In genomic region chr6:156877126-156877863, GRCh38 we compare ENCODE assay signal across 31 cellular contexts.
DNase-seq lines count a peak whose midpoint lies in the region; ATAC-seq, FAIRE-seq and TF ChIP-seq lines count a peak whose summit lies in the region.
"Had no signal": no experiment of that assay in that cellular context is flagged by ENCODE, and none has a peak within 500 bp of the region (broad histone marks: within the 10 kb centered on the region; RNA-seq: fewer than 3 reads in every experiment).

No MANE protein-coding gene starts in this region.

- H3K4me1 ChIP-seq in liver (ENCODE audit: control insufficient read depth in 4 of 4, insufficient read depth in 4 of 4, low read length in 3 of 4), result peaks cover 3 to 15% (median 10%) of the 10 kb centered on the region in 4 donors
- peaks cover 9% of the 10 kb centered on the region for H3K4me1 ChIP-seq in HepG2 (ENCODE audit: insufficient read depth, low read length)
- peaks cover 79% of the 10 kb centered on the region for H3K4me1 ChIP-seq in psoas muscle

- in situ Hi-C loops in HepG2 (cut with HindIII; ENCODE audit: extremely low pct_ligation_motif_present, low pct_unique_long_range_greater_than_20kb), result loop anchor here (25.0 kb wide), 1 partner anchor 315 kb away; no protein-coding TSS in a partner anchor

- no peaks in the 10 kb centered on the region for H3K27me3 ChIP-seq in liver (ENCODE audit: control insufficient read depth in 4 of 4, insufficient read depth in 4 of 4, low read length in 3 of 4)
- no peaks in the 10 kb centered on the region for H3K27me3 ChIP-seq in HepG2 (ENCODE audit: control insufficient read depth in 1 of 2, insufficient read depth in 2 of 2, low read length in 2 of 2)
- no peaks in the 10 kb centered on the region for H3K27me3 ChIP-seq in psoas muscle (ENCODE audit: insufficient read depth in 3 of 3, low read length in 2 of 3)
- H3K27me3 ChIP-seq: hepatocyte, SJCRH30, suprapubic skin had no signal

- POLR2A ChIA-PET in HepG2 (lab: Yijun Ruan, JAX), result no interaction called here

- H3K4me1 Mint-ChIP-seq in glutamatergic neuron (ENCODE audit: low read depth, unreplicated experiment), result peaks cover 63% of the 10 kb centered on the region
- H3K4me1 Mint-ChIP-seq in activated naive CD8-positive, alpha-beta T cell treated with anti-CD3 and anti-CD28 coated beads, Interleukin-2, amount 50 U/mL, for 24 hours, result peaks cover 58% of the 10 kb centered on the region

- no peak overlapping the region for H2AFZ ChIP-seq in HepG2 (ENCODE audit: low read length)
- H2AFZ ChIP-seq: hepatocyte had no signal

- H3K27ac Mint-ChIP-seq in glutamatergic neuron (ENCODE audit: unreplicated experiment), result peak overlapping the region; percentile 4
- H3K27ac Mint-ChIP-seq in activated naive CD8-positive, alpha-beta T cell treated with anti-CD3 and anti-CD28 coated beads, Interleukin-2, amount 50 U/mL, for 24 hours, result no peak overlapping the region
- H3K27ac Mint-ChIP-seq: activated CD4-positive, alpha-beta T cell treated with anti-CD3 and anti-CD28 coated beads, Interleukin-2, amount 10 ng/mL, durations not matched to agents 24 days and 14 days; stimulated activated memory B cell treated with anti-CD40 and anti-IgM and Interleukin-4, amounts not matched to agents 10 μg/mL and 1 μg/mL and 100 μg/mL, for 72 hours had no signal

- H3K4me3 Mint-ChIP-seq in glutamatergic neuron (ENCODE audit: unreplicated experiment), result no peak overlapping the region
- no peak overlapping the region for H3K4me3 Mint-ChIP-seq in activated naive CD8-positive, alpha-beta T cell treated with anti-CD3 and anti-CD28 coated beads, Interleukin-2, amount 50 U/mL, for 24 hours
- H3K4me3 Mint-ChIP-seq: activated CD4-positive, alpha-beta T cell treated with anti-CD3 and anti-CD28 coated beads, Interleukin-2, amount 10 ng/mL, durations not matched to agents 24 days and 14 days; stimulated activated memory B cell treated with anti-CD40 and anti-IgM and Interleukin-4, amounts not matched to agents 10 μg/mL and 1 μg/mL and 100 μg/mL, for 72 hours had no signal

- H3K79me2 ChIP-seq in HepG2 (ENCODE audit: insufficient read depth, low read length), result peaks cover 86% of the 10 kb centered on the region

- H3K9ac ChIP-seq in liver (ENCODE audit: low read depth in 1 of 2, low read length in 2 of 2), result no peak overlapping the region
- H3K9ac ChIP-seq in HepG2 (ENCODE audit: insufficient read depth, low read depth, low read length), result no peak overlapping the region

- no peak for DNase-seq in HepG2 (ENCODE audit: low spot score)
- DNase-seq in glutamatergic neuron, result no peak
- peak; percentile 40 to 70 for DNase-seq in psoas muscle
- no peak for DNase-seq in activated naive CD8-positive, alpha-beta T cell treated with anti-CD3 and anti-CD28 coated beads, Interleukin-2, amount 50 U/mL, for 24 hours
- no peak for DNase-seq in NOMO-1 treated with DMSO at 0.1 percent for 48 hours (lab: John Stamatoyannopoulos, UW; ENCODE audit: unreplicated experiment)
- DNase-seq: activated CD4-positive, alpha-beta T cell treated with anti-CD3 and anti-CD28 coated beads, Interleukin-2, amount 10 ng/mL, durations not matched to agents 24 days and 14 days; activated CD8-positive, alpha-beta memory T cell treated with anti-CD3 and anti-CD28 coated beads for 24 hours; activated effector memory CD4-positive, alpha-beta T cell treated with anti-CD3 and anti-CD28 coated beads, Interleukin-2, amount 50 U/mL, for 16 hours; activated T-cell treated with anti-CD3 and anti-CD28 coated beads for 4 hours; CD4-positive, alpha-beta memory T cell; cerebellar nuclear complex; foreskin melanocyte; left cardiac atrium; mesendoderm; NCI-H146; NCI-H2107; NCI-H345; NCI-H69; posterior cingulate gyrus; SJCRH30; SW 1271; T-helper 9 cell had no signal

- H3K4me3 ChIP-seq in liver (ENCODE audit: low read depth in 1 of 3, low read length in 3 of 3), result no peak overlapping the region
- no peak overlapping the region for H3K4me3 ChIP-seq in HepG2 (replicated peaks in 1 of 3; ENCODE audit: insufficient read depth in 1 of 3, low read depth in 2 of 3, low read length in 3 of 3)
- H3K4me3 ChIP-seq in psoas muscle, result no peak overlapping the region
- H3K4me3 ChIP-seq: hepatocyte, SJCRH30, suprapubic skin had no signal

- H3K27me3 Mint-ChIP-seq in glutamatergic neuron (ENCODE audit: unreplicated experiment), result peaks cover 11% of the 10 kb centered on the region
- no peaks in the 10 kb centered on the region for H3K27me3 Mint-ChIP-seq in activated naive CD8-positive, alpha-beta T cell treated with anti-CD3 and anti-CD28 coated beads, Interleukin-2, amount 50 U/mL, for 24 hours
- H3K27me3 Mint-ChIP-seq: activated CD4-positive, alpha-beta T cell treated with anti-CD3 and anti-CD28 coated beads, Interleukin-2, amount 10 ng/mL, durations not matched to agents 24 days and 14 days; CD4-positive, alpha-beta memory T cell; IgD-negative memory B cell; stimulated activated memory B cell treated with anti-CD40 and anti-IgM and Interleukin-4, amounts not matched to agents 10 μg/mL and 1 μg/mL and 100 μg/mL, for 72 hours had no signal

- H4K20me1 ChIP-seq in HepG2 (ENCODE audit: insufficient read depth, low read length), result peaks cover 18% of the 10 kb centered on the region; the same call in 1 of the 2 replicates

- no peaks in the 10 kb centered on the region for H3K36me3 Mint-ChIP-seq in glutamatergic neuron (ENCODE audit: unreplicated experiment)
- H3K36me3 Mint-ChIP-seq in activated naive CD8-positive, alpha-beta T cell treated with anti-CD3 and anti-CD28 coated beads, Interleukin-2, amount 50 U/mL, for 24 hours (ENCODE audit: low read depth), result peaks cover 10% of the 10 kb centered on the region

- H3K27ac ChIP-seq in liver (ENCODE audit: low read depth in 1 of 2, low read length in 2 of 2) (peak overlapping the region; percentile 2 to 43), HepG2 (ENCODE audit: extremely low read length, insufficient read depth, low read length) (no peak overlapping the region), psoas muscle (peak overlapping the region; percentile 7)
- H3K27ac ChIP-seq: hepatocyte, SJCRH30, suprapubic skin, VCaP had no signal

- H3K9me3 Mint-ChIP-seq in glutamatergic neuron (ENCODE audit: unreplicated experiment), result peaks cover 15% of the 10 kb centered on the region
- no peaks in the 10 kb centered on the region for H3K9me3 Mint-ChIP-seq in activated naive CD8-positive, alpha-beta T cell treated with anti-CD3 and anti-CD28 coated beads, Interleukin-2, amount 50 U/mL, for 24 hours
- H3K9me3 Mint-ChIP-seq: activated CD4-positive, alpha-beta T cell treated with anti-CD3 and anti-CD28 coated beads, Interleukin-2, amount 10 ng/mL, durations not matched to agents 24 days and 14 days; IgD-negative memory B cell; stimulated activated memory B cell treated with anti-CD40 and anti-IgM and Interleukin-4, amounts not matched to agents 10 μg/mL and 1 μg/mL and 100 μg/mL, for 72 hours had no signal

- WGBS in liver, result 52% methylated on average over 10 of the region's 10 CpGs
- WGBS in HepG2 (ENCODE audit: low lambda C conversion rate), result 98% methylated on average over 10 of the region's 10 CpGs
- 41 to 65% (median 45%) methylated on average over 10 of the region's 10 CpGs for WGBS in psoas muscle, 3 donors

- no TSS peak for BruUV-seq in HepG2 (replicated peaks; lab: Mats Ljungman, UMichigan)

- ATAC-seq in HepG2 (no peak), psoas muscle (peak; percentile 37 to 67 (median 40)), GM19395 (IDR thresholded peaks at IDR 0.05; ENCODE audit: unreplicated experiment) (no peak)
- ATAC-seq in activated naive CD8-positive, alpha-beta T cell treated with anti-CD3 and anti-CD28 coated beads, Interleukin-2, amount 50 U/mL, for 24 hours, result no peak
- ATAC-seq: esophagus mucosa; stimulated activated memory B cell treated with anti-CD40 and anti-IgM and Interleukin-4, amounts not matched to agents 10 μg/mL and 1 μg/mL and 100 μg/mL, for 72 hours had no signal

- CTCF ChIA-PET in HepG2 (lab: Yijun Ruan, JAX; ENCODE audit: low intra/inter-chr PET ratio, low total read pairs), result no interaction called here

- TF ChIP-seq CTCF in liver (IDR thresholded peaks at IDR 0.05; ENCODE audit: low read depth, low read length, missing input control) (no peak), HepG2 (CRISPR knock-in tag; IDR thresholded peaks at IDR 0.05) (no peak), glutamatergic neuron (IDR thresholded peaks at IDR 0.05; ENCODE audit: partially characterized antibody, unreplicated experiment) (no peak), psoas muscle (IDR thresholded peaks at IDR 0.05) (no peak)

- intact Hi-C loops in HepG2 (cut with micrococcal nuclease; ENCODE audit: unreplicated experiment), result no loop called here
- intact Hi-C loops in psoas muscle (cut with DNase I), result loop anchor here in 1 of 2 donors (10.0 kb wide), 2 partner anchors 192 to 312 kb away; no protein-coding TSS in a partner anchor

- H3K4me2 ChIP-seq in HepG2 (ENCODE audit: low read depth, low read length), result no peak overlapping the region
- H3K4me2 ChIP-seq: hepatocyte had no signal

- no peaks in the 10 kb centered on the region for H3K36me3 ChIP-seq in liver (ENCODE audit: control insufficient read depth in 4 of 4, insufficient read depth in 3 of 4, low read depth in 1 of 4, low read length in 3 of 4)
- H3K36me3 ChIP-seq in HepG2 (replicated peaks in 1 of 2; ENCODE audit: control insufficient read depth in 1 of 2, insufficient read depth in 2 of 2, low read length in 2 of 2), result peaks cover 0 to 13% of the 10 kb centered on the region in 2 experiments; a peak in 3 of 5 replicates
- no peaks in the 10 kb centered on the region for H3K36me3 ChIP-seq in psoas muscle (ENCODE audit: insufficient read depth in 1 of 2, low read depth in 1 of 2)
- H3K36me3 ChIP-seq: SJCRH30, suprapubic skin had no signal

- TF ChIP-seq RAD21 in liver (IDR thresholded peaks at IDR 0.05) (peak in 1 of 2 donors; percentile 26), HepG2 (CRISPR knock-in tag; IDR thresholded peaks at IDR 0.05) (no peak)

- TF ChIP-seq EP300 in HepG2 (IDR thresholded peaks at IDR 0.05; ENCODE audit: low read depth in 2 of 2, low read length in 2 of 2), result no peak
- no peak for TF ChIP-seq EP300 in HepG2 (CRISPR knock-in tag; IDR thresholded peaks at IDR 0.05; ENCODE audit: borderline replicate concordance)

- no peak for FAIRE-seq in HepG2 (lab: Jason Lieb, UNC)
- FAIRE-seq: RCC 7860 had no signal

- H3K9me3 ChIP-seq in liver (ENCODE audit: control insufficient read depth in 4 of 4, low read length in 3 of 4) (no peaks in the 10 kb centered on the region), HepG2 (ENCODE audit: low read length) (no peaks in the 10 kb centered on the region), psoas muscle (no peaks in the 10 kb centered on the region)
- H3K9me3 ChIP-seq: SJCRH30, suprapubic skin had no signal

- no peak for TF ChIP-seq POLR2A in HepG2 (IDR thresholded peaks at IDR 0.05; ENCODE audit: insufficient read depth in 1 of 2, low read depth in 2 of 2, low read length in 2 of 2)

TF ChIP-seq in liver, 16 proteins besides CTCF, POLR2A, EP300 and RAD21:
- TF ChIP-seq HNF4A (conservative IDR thresholded peaks at IDR 0.05) (peak in 1 of 2 donors; percentile 31), YY1 (IDR thresholded peaks at IDR 0.05) (peak; percentile 52), FOXA2 (IDR thresholded peaks at IDR 0.05) (no peak)
TF ChIP-seq in liver: peak in this region for 2.

TF ChIP-seq in HepG2, 621 proteins besides CTCF, POLR2A, EP300 and RAD21:
- TF ChIP-seq KLF6 (CRISPR knock-in tag; IDR thresholded peaks at IDR 0.05), result no peak
- no peak for TF ChIP-seq HOXD1 (CRISPR knock-in tag; IDR thresholded peaks at IDR 0.05)

Comparison
In these comparisons a context has a peak if more than half of its experiments do, and no peak if none do; other contexts are left out.
1. ATAC-seq: peak in psoas muscle (4 of 4); none in HepG2 (single experiment), activated naive CD8-positive, alpha-beta T cell treated with anti-CD3 and anti-CD28 coated beads, Interleukin-2, amount 50 U/mL, for 24 hours (single experiment) and GM19395 (single experiment).
2. DNase-seq: peak in psoas muscle (2 of 2); none in HepG2 (single experiment), glutamatergic neuron (single experiment), activated naive CD8-positive, alpha-beta T cell treated with anti-CD3 and anti-CD28 coated beads, Interleukin-2, amount 50 U/mL, for 24 hours (single experiment) and NOMO-1 treated with DMSO at 0.1 percent for 48 hours (single experiment).